Comparison of ENCODE assay signal across 14 cellular contexts in the genomic region with DNA sequence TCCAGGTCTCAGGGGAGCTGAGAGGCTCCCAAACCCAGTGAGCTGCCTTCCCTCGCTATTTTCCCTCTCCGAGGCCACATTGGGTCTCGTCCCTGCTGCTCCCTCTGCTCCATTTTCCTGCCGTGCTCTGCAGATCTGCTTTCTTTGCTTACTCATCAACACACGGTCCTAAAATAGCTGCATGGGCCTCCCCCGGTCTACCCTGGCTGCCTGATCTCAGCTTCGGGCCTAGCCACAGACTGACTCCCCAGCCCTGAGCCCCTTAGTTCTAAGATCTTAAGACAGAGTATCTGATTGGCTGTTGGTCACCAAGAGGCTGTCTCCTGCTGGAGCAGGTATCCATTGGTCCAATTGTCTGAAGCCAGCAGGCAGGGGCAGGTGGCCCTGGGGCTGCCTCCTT. TPM values are rescaled to one million over a fixed set of nuclear protein-coding genes. Genes with fewer than 3 reads are reported as not detected.
DNase-seq lines count a peak whose midpoint lies in the region; TF ChIP-seq lines count a peak whose summit lies in the region.
"Had no signal": no experiment of that assay in that cellular context is flagged by ENCODE, and none has a peak within 500 bp of the region (broad histone marks: within the 10 kb centered on the region; RNA-seq: fewer than 3 reads in every experiment).

No MANE protein-coding gene starts in this region.

- no peaks in the 10 kb centered on the region for H3K36me3 ChIP-seq in SJCRH30
- H3K36me3 ChIP-seq: right lobe of liver, suprapubic skin had no signal

- no peaks in the 10 kb centered on the region for H3K27me3 ChIP-seq in SJCRH30
- H3K27me3 ChIP-seq: right lobe of liver had no signal

- no peak for TF ChIP-seq CTCF in GM13976 (IDR thresholded peaks at IDR 0.05; ENCODE audit: borderline replicate concordance, control extremely low read depth, extremely low read depth, insufficient read depth, missing control alignments)
- TF ChIP-seq CTCF in fibroblast of the aortic adventitia (IDR thresholded peaks at IDR 0.05; ENCODE audit: insufficient read depth, low read length): no peak
- no peak for TF ChIP-seq CTCF in retinal pigment epithelial cell (conservative IDR thresholded peaks at IDR 0.05; ENCODE audit: low read depth, low read length)

- no peaks in the 10 kb centered on the region for H3K9me3 ChIP-seq in SJCRH30 (replicated peaks)
- H3K9me3 ChIP-seq: right lobe of liver, suprapubic skin had no signal

- H3K4me3 ChIP-seq in fibroblast of the aortic adventitia (ENCODE audit: low read depth, low read length): no peak overlapping the region
- H3K4me3 ChIP-seq in retinal pigment epithelial cell (ENCODE audit: low read length): no peak overlapping the region
- no peak overlapping the region for H3K4me3 ChIP-seq in SJCRH30
- H3K4me3 ChIP-seq: right lobe of liver, suprapubic skin had no signal

- H3K4me1 ChIP-seq in SJCRH30: no peaks in the 10 kb centered on the region
- H3K4me1 ChIP-seq: right lobe of liver, suprapubic skin had no signal

- H3K27ac ChIP-seq in SJCRH30: no peak overlapping the region
- H3K27ac ChIP-seq: right lobe of liver, suprapubic skin had no signal

- DNase-seq in GM13976 (ENCODE audit: low spot score) (peak; percentile 76), NCI-H82 treated with DMSO at 0.1 percent for 48 hours (lab: John Stamatoyannopoulos, UW; ENCODE audit: unreplicated experiment) (peak; percentile 12), fibroblast of the aortic adventitia (ENCODE audit: low read depth) (peak; percentile 25), retinal pigment epithelial cell (ENCODE audit: low read depth) (peak; percentile 9), SJCRH30 (no peak), DMS 273 (lab: John Stamatoyannopoulos, UW; ENCODE audit: unreplicated experiment) (no peak), NCI-H146 (lab: John Stamatoyannopoulos, UW) (no peak), SIG-M5 treated with dmso at 0.1 percent for 504 hours (lab: John Stamatoyannopoulos, UW; ENCODE audit: unreplicated experiment) (no peak)
- DNase-seq: activated naive CD4-positive, alpha-beta T cell treated with anti-CD3 and anti-CD28 coated beads, Interleukin-2, amount 10 ng/mL, durations not matched to agents 7 days and 5 days; cortex of kidney; NCI-H226; SHP77 had no signal

- in situ Hi-C loops in GM13976 (cut with MboI; ENCODE audit: low sequenced_read_pairs, unreplicated experiment): no loop called here

RNA-seq across cellular contexts. Expression of a gene that starts 53.7 kb away (rescaled TPM):
- 3.4 and 7.8 TPM in 2 replicates for total RNA-seq in fibroblast of the aortic adventitia (ENCODE audit: low replicate concordance)
- total RNA-seq in SJCRH30 (2014; rRNA removed; shearing (Covaris generic)): 61.1 and 61.7 TPM in 2 replicates

Comparison
In these comparisons a context has a peak if more than half of its experiments do, and no peak if none do; other contexts are left out.
1. DNase-seq: peak in GM13976 (single experiment), NCI-H82 treated with DMSO at 0.1 percent for 48 hours (single experiment), fibroblast of the aortic adventitia (single experiment) and retinal pigment epithelial cell (single experiment); none in SJCRH30 (0 of 2), DMS 273 (single experiment), NCI-H146 (single experiment) and SIG-M5 treated with dmso at 0.1 percent for 504 hours (single experiment).